ENCODE assay signal across 13 cellular contexts in genomic region chr6:129663531-129663930, GRCh38.
"Had no signal": no experiment of that assay in that cellular context is flagged by ENCODE, and none has a peak within 500 bp of the region (broad histone marks: within the 10 kb centered on the region; RNA-seq: fewer than 3 reads in every experiment).

No MANE protein-coding gene starts in this region.

- H2AFZ ChIP-seq: neural progenitor cell had no signal

- H3K27ac ChIP-seq: cardiac muscle cell, heart left ventricle, neural progenitor cell, vagina had no signal

- H3K36me3 ChIP-seq: cardiac muscle cell, heart left ventricle, neural progenitor cell, pancreas, vagina had no signal

- H3K27me3 ChIP-seq: cardiac muscle cell, heart left ventricle, neural progenitor cell, pancreas, vagina had no signal

- H3K4me2 ChIP-seq: neural progenitor cell had no signal

- H3K4me3 ChIP-seq: cardiac muscle cell, heart left ventricle, neural progenitor cell, pancreas, skin epidermis, vagina had no signal

- FAIRE-seq: colon, frontal cortex, islet of Langerhans, pancreas had no signal

- H3K9me3 ChIP-seq: heart left ventricle, pancreas, vagina had no signal

- H3K9ac ChIP-seq: neural progenitor cell had no signal

- DNase-seq: activated gamma-delta T cell; activated naive CD8-positive, alpha-beta T cell treated with anti-CD3 and anti-CD28 coated beads for 36 hours; activated T-cell treated with anti-CD3 and anti-CD28 coated beads, Interleukin-2, amount 50 U/mL, for 24 hours; aorta; heart left ventricle; pancreas had no signal

- ATAC-seq: heart left ventricle had no signal
